In genomic region chr19:52710538-52710937, GRCh38 we compare ENCODE assay signal across 26 cellular contexts.
"Had no signal": no experiment of that assay in that cellular context is flagged by ENCODE, and none has a peak within 500 bp of the region (broad histone marks: within the 10 kb centered on the region; RNA-seq: fewer than 3 reads in every experiment).

No MANE protein-coding gene starts in this region.

- H3K9me3 ChIP-seq: testis, thyroid gland, uterus, vagina had no signal

- H3K36me3 ChIP-seq: uterus had no signal

- H3K27ac ChIP-seq: stomach, suprapubic skin, testis, thoracic aorta, thyroid gland, tibial artery, tibial nerve, transverse colon, upper lobe of left lung, upper lobe of right lung, uterus, vagina had no signal

- ATAC-seq: stimulated activated effector memory CD8-positive, alpha-beta T cell treated with anti-CD3 and anti-CD28 coated beads, Interleukin-12 subunit alpha, Interleukin-12 subunit beta, amount 100 ng/mL, for 72 hours; stimulated activated memory B cell treated with anti-CD40 and anti-IgM and Interleukin-4, amounts not matched to agents 10 μg/mL and 1 μg/mL and 100 μg/mL, for 72 hours; stimulated activated naive B cell treated with anti-CD40 and anti-IgM and Interleukin-4, amounts not matched to agents 10 μg/mL and 1 μg/mL and 100 μg/mL, for 72 hours; stimulated activated naive CD8-positive, alpha-beta T cell treated with anti-CD3 and anti-CD28 coated beads, Interleukin-15, amount 100 ng/mL, for 72 hours; stimulated activated naive CD8-positive, alpha-beta T cell treated with anti-CD3 and anti-CD28 coated beads, Interleukin-15, Interleukin-2, amounts not matched to agents 100 U/mL and 50 U/mL, for 24 hours; upper lobe of right lung had no signal

- DNase-seq: stimulated activated CD4-positive, alpha-beta T cell treated with anti-CD3 and anti-CD28 coated beads, Interleukin-2, amount 100 ng/mL, for 48 hours; stimulated activated CD4-positive, alpha-beta T cell treated with anti-CD3 and anti-CD28 coated beads, Interleukin-4, amount 100 ng/mL, for 1 hour; stimulated activated CD4-positive, alpha-beta T cell treated with anti-CD3 and anti-CD28 coated beads, Interleukin-4, amount 100 ng/mL, for 24 hours; stimulated activated CD4-positive, alpha-beta T cell treated with anti-CD3 and anti-CD28 coated beads, Interleukin-4, amount 100 ng/mL, for 4 hours; stimulated activated CD8-positive, alpha-beta memory T cell treated with anti-CD3 and anti-CD28 coated beads, Interleukin-4, amount 100 ng/mL, for 48 hours; stimulated activated naive B cell treated with anti-CD40 and anti-IgM and Interleukin-4, amounts not matched to agents 10 μg/mL and 1 μg/mL and 100 μg/mL, for 72 hours; stimulated activated naive CD4-positive, alpha-beta T cell; stimulated activated naive CD4-positive, alpha-beta T cell treated with Interleukin-2 at 50 U/mL for 16 hours; stimulated activated naive CD8-positive, alpha-beta T cell treated with anti-CD3 and anti-CD28 coated beads, Interleukin-15, amount 100 ng/mL, for 72 hours; stimulated activated naive CD8-positive, alpha-beta T cell treated with anti-CD3 and anti-CD28 coated beads, Interleukin-15, Interleukin-2, amounts not matched to agents 100 U/mL and 50 U/mL, for 24 hours; stomach; substantia nigra; testis; thyroid gland; tibial artery; transverse colon; trophoblast cell; upper lobe of left lung; upper lobe of right lung; uterus had no signal

- H3K27me3 ChIP-seq: stomach, suprapubic skin, testis, thyroid gland, tibial artery, tibial nerve, transverse colon, upper lobe of left lung, upper lobe of right lung, uterus, vagina had no signal

- H3K4me1 ChIP-seq: stomach, suprapubic skin, testis, thyroid gland, tibial artery, tibial nerve, transverse colon, upper lobe of left lung, upper lobe of right lung, uterus, vagina had no signal

- H3K4me3 ChIP-seq: stomach, suprapubic skin, testis, thoracic aorta, thyroid gland, tibial artery, tibial nerve, transverse colon, upper lobe of left lung, upper lobe of right lung, uterus, vagina had no signal
